Comparison of ENCODE assay signal across 9 cellular contexts in genomic region chr12:5200276-5201087, GRCh38.
DNase-seq lines count a peak whose midpoint lies in the region; ATAC-seq and TF ChIP-seq lines count a peak whose summit lies in the region.
"Had no signal": no experiment of that assay in that cellular context is flagged by ENCODE, and none has a peak within 500 bp of the region (broad histone marks: within the 10 kb centered on the region; RNA-seq: fewer than 3 reads in every experiment).

No MANE protein-coding gene starts in this region.

- POLR2A ChIA-PET in activated CD8-positive, alpha-beta T cell treated with anti-CD3 and anti-CD28 coated beads for 36 hours (lab: Charles Lee): no interaction called here

- no peaks in the 10 kb centered on the region for H3K9me3 Mint-ChIP-seq in activated CD8-positive, alpha-beta T cell treated with anti-CD3 and anti-CD28 coated beads for 36 hours

- H3K4me2 ChIP-seq in MM.1S (ENCODE audit: low read depth, low read length): no peak overlapping the region

- H3K27me3 ChIP-seq in MM.1S (replicated peaks; ENCODE audit: insufficient read depth, low read length) (no peaks in the 10 kb centered on the region), iPS DF 6.9 (ENCODE audit: control insufficient read depth, insufficient read depth, low read length) (no peaks in the 10 kb centered on the region)

- no CpG with 5 or more reads among the region's 14 CpGs for WGBS in iPS DF 6.9 (ENCODE audit: insufficient coverage, insufficient read length)

- TF ChIP-seq CTCF in MM.1S (IDR thresholded peaks at IDR 0.05; ENCODE audit: low read length): peak; percentile 76
- peak; percentile 55 for TF ChIP-seq CTCF in activated CD8-positive, alpha-beta T cell treated with anti-CD3 and anti-CD28 coated beads for 36 hours (IDR thresholded peaks at IDR 0.05)

- no peak overlapping the region for H3K4me3 Mint-ChIP-seq in activated CD8-positive, alpha-beta T cell treated with anti-CD3 and anti-CD28 coated beads for 36 hours
- H3K4me3 Mint-ChIP-seq: naive thymus-derived CD4-positive, alpha-beta T cell had no signal

- H3K4me3 ChIP-seq in MM.1S (ENCODE audit: low read length) (no peak overlapping the region), iPS DF 6.9 (ENCODE audit: low read length) (no peak overlapping the region)

- H3K9ac ChIP-seq in MM.1S (ENCODE audit: low read length): no peak overlapping the region

- no peaks in the 10 kb centered on the region for H3K4me1 ChIP-seq in MM.1S (ENCODE audit: low read length)
- H3K4me1 ChIP-seq in iPS DF 6.9 (ENCODE audit: control insufficient read depth, insufficient read depth, low read length): peaks cover 2% of the 10 kb centered on the region; the same call in 1 of the 2 replicates

- H3K27ac ChIP-seq in MM.1S (ENCODE audit: low read length) (no peak overlapping the region), iPS DF 6.9 (ENCODE audit: low read length) (no peak overlapping the region)

- DNase-seq in DMS 273 (lab: John Stamatoyannopoulos, UW; ENCODE audit: unreplicated experiment) (peak; percentile 38), DMS 273 treated with DMSO at 0.1 percent for 48 hours (lab: John Stamatoyannopoulos, UW) (no peak), MM.1S (peak; percentile 33), iPS DF 6.9 (ENCODE audit: low read depth, low spot score) (peak; percentile 57), Kasumi-1 (lab: John Stamatoyannopoulos, UW) (no peak)
- DNase-seq in activated CD8-positive, alpha-beta T cell treated with anti-CD3 and anti-CD28 coated beads for 36 hours: peak; percentile 66
- DNase-seq in stimulated activated naive CD8-positive, alpha-beta T cell treated with anti-CD3 and anti-CD28 coated beads, Interleukin-15, Interleukin-2, amounts not matched to agents 100 U/mL and 50 U/mL, for 24 hours: peak; percentile 60

- H3K79me2 ChIP-seq in MM.1S (ENCODE audit: low read length): no peaks in the 10 kb centered on the region

- H3K36me3 ChIP-seq in MM.1S (replicated peaks; ENCODE audit: insufficient read depth, low read length) (no peaks in the 10 kb centered on the region), iPS DF 6.9 (ENCODE audit: control insufficient read depth, insufficient read depth, low read length) (no peaks in the 10 kb centered on the region)

- ATAC-seq in activated CD8-positive, alpha-beta T cell treated with anti-CD3 and anti-CD28 coated beads for 36 hours: no peak
- no peak for ATAC-seq in stimulated activated naive CD8-positive, alpha-beta T cell treated with anti-CD3 and anti-CD28 coated beads, Interleukin-15, Interleukin-2, amounts not matched to agents 100 U/mL and 50 U/mL, for 24 hours
- no peak for ATAC-seq in GM19455 (IDR thresholded peaks at IDR 0.05; ENCODE audit: unreplicated experiment)
- ATAC-seq: naive thymus-derived CD4-positive, alpha-beta T cell had no signal

- no peaks in the 10 kb centered on the region for H3F3A ChIP-seq in MM.1S (ENCODE audit: insufficient read depth, low read length)

- no peaks in the 10 kb centered on the region for H3K9me3 ChIP-seq in MM.1S (replicated peaks; ENCODE audit: insufficient read depth, low read length)
- H3K9me3 ChIP-seq in iPS DF 6.9 (ENCODE audit: control insufficient read depth, insufficient read depth, low read length): no peaks in the 10 kb centered on the region

- H3K4me1 Mint-ChIP-seq in activated CD8-positive, alpha-beta T cell treated with anti-CD3 and anti-CD28 coated beads for 36 hours (ENCODE audit: low read depth): no peaks in the 10 kb centered on the region

- no peaks in the 10 kb centered on the region for H3K9me2 ChIP-seq in MM.1S (replicated peaks; ENCODE audit: insufficient read depth, low read length)

- no peaks in the 10 kb centered on the region for H3K36me3 Mint-ChIP-seq in activated CD8-positive, alpha-beta T cell treated with anti-CD3 and anti-CD28 coated beads for 36 hours (ENCODE audit: low read depth)
- H3K36me3 Mint-ChIP-seq: naive thymus-derived CD4-positive, alpha-beta T cell had no signal

- CTCF ChIA-PET in activated CD8-positive, alpha-beta T cell treated with anti-CD3 and anti-CD28 coated beads for 36 hours (lab: Charles Lee): no interaction called here

- intact Hi-C loops in activated CD8-positive, alpha-beta T cell treated with anti-CD3 and anti-CD28 coated beads for 36 hours (cut with micrococcal nuclease): loop anchor here (10.0 kb wide), 1 partner anchor 244 kb away; no protein-coding TSS in a partner anchor

- H3K27me3 Mint-ChIP-seq in activated CD8-positive, alpha-beta T cell treated with anti-CD3 and anti-CD28 coated beads for 36 hours: peaks cover 12% of the 10 kb centered on the region

- peak overlapping the region; percentile 61; the same call in 1 of the 2 replicates for H2AFZ ChIP-seq in MM.1S (ENCODE audit: low read length)

- H4K20me1 ChIP-seq in MM.1S (ENCODE audit: insufficient read depth, low read length): no peaks in the 10 kb centered on the region

- H3K27ac Mint-ChIP-seq in activated CD8-positive, alpha-beta T cell treated with anti-CD3 and anti-CD28 coated beads for 36 hours: no peak overlapping the region
- H3K27ac Mint-ChIP-seq: naive thymus-derived CD4-positive, alpha-beta T cell had no signal

Comparison
In these comparisons a context has a peak if more than half of its experiments do, and no peak if none do; other contexts are left out.
1. DNase-seq: peak in DMS 273 (single experiment), MM.1S (single experiment), activated CD8-positive, alpha-beta T cell treated with anti-CD3 and anti-CD28 coated beads for 36 hours (single experiment), iPS DF 6.9 (single experiment) and stimulated activated naive CD8-positive, alpha-beta T cell treated with anti-CD3 and anti-CD28 coated beads, Interleukin-15, Interleukin-2, amounts not matched to agents 100 U/mL and 50 U/mL, for 24 hours (single experiment); none in DMS 273 treated with DMSO at 0.1 percent for 48 hours (single experiment) and Kasumi-1 (0 of 2).